1 cellular context compared by ENCODE assay signal in the genomic region with DNA sequence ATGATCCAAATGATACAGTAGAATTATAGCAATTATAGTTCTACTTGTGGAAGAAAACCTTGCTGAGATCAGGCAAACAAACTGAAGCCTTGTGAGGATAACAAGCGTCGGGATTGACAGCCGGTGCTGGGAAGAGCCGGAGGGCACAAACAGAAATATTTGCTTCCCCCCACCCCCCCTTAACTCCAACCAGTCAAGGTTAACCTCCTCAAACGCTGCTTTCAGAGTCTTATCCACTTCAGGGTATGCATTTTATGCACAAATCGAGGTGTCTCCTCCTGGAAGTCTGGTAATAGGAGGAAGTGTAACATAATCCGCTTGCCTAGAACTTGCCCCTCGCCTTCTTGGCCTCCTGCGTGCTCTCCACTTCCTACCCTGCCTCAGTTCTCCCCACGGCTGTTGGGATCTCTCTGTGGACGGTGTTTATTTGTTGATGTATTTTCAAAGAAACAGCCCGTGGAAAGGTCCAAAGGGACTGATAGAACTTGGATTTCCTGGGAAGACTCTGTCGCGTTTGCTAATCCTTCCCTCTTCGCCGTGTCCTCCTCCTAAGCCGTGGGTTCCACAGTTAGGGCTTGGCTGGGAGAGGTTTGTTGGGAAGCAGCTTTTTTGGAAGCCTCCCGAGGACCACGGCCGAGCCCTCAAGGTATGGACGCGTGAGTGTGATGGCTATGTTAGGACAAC.
TF ChIP-seq lines count a peak whose summit lies in the region.

No MANE protein-coding gene starts in this region.

TF ChIP-seq in GM23338, 12 proteins besides CTCF, POLR2A, EP300 and RAD21 (continued from another document):
- TF ChIP-seq POLR2AphosphoS5 (IDR thresholded peaks at IDR 0.05; ENCODE audit: low read depth) (no peak), JUNB (IDR thresholded peaks at IDR 0.05; ENCODE audit: unreplicated experiment) (no peak), ZNF331 (CRISPR knock-in tag; IDR thresholded peaks at IDR 0.05; ENCODE audit: low read depth) (no peak), ZNF462 (CRISPR knock-in tag; IDR thresholded peaks at IDR 0.05) (no peak), EZH2phosphoT487 (IDR thresholded peaks at IDR 0.05; ENCODE audit: unreplicated experiment) (no peak), NANOG (IDR thresholded peaks at IDR 0.05; ENCODE audit: borderline replicate concordance) (no peak)
